10 cellular contexts compared by ENCODE assay signal in genomic region chr1:234216116-234216703, GRCh38.
DNase-seq lines count a peak whose midpoint lies in the region; ATAC-seq, FAIRE-seq and TF ChIP-seq lines count a peak whose summit lies in the region.
"Had no signal": no experiment of that assay in that cellular context is flagged by ENCODE, and none has a peak within 500 bp of the region (broad histone marks: within the 10 kb centered on the region; RNA-seq: fewer than 3 reads in every experiment).

No MANE protein-coding gene starts in this region.

- no peak overlapping the region for H2BK12ac ChIP-seq in mesenchymal stem cell (ENCODE audit: low read length in 2 of 2)

- H3K36me3 ChIP-seq in mesenchymal stem cell (ENCODE audit: control insufficient read depth in 1 of 2, insufficient read depth in 2 of 2, low read depth in 1 of 2, low read length in 2 of 2) (no peaks in the 10 kb centered on the region), left ventricle myocardium inferior (no peaks in the 10 kb centered on the region), kidney (ENCODE audit: control insufficient read depth in 1 of 2, insufficient read depth in 2 of 2, low read length in 2 of 2) (no peaks in the 10 kb centered on the region)
- H3K36me3 ChIP-seq: sigmoid colon had no signal

- DNase-seq in mesenchymal stem cell = no peak
- DNase-seq in left ventricle myocardium inferior = no peak
- no peak for DNase-seq in CD1c-positive myeloid dendritic cell (ENCODE audit: extremely low spot score)
- no peak for DNase-seq in kidney
- DNase-seq in stimulated activated CD4-positive, alpha-beta T cell treated with anti-CD3 and anti-CD28 coated beads, Interleukin-4, amount 100 ng/mL, for 1 hour = no peak
- DNase-seq: cerebellar nuclear complex, sigmoid colon had no signal

- H3K4me2 ChIP-seq in mesenchymal stem cell (ENCODE audit: low read length, poor library complexity, severe bottlenecking) = no peak overlapping the region

- H4K91ac ChIP-seq in mesenchymal stem cell (ENCODE audit: low read length) = no peak overlapping the region

- no peaks in the 10 kb centered on the region for H3K9me3 ChIP-seq in mesenchymal stem cell (ENCODE audit: control insufficient read depth, low read length)
- H3K9me3 ChIP-seq in left ventricle myocardium inferior (replicated peaks) = no peaks in the 10 kb centered on the region
- no peaks in the 10 kb centered on the region for H3K9me3 ChIP-seq in kidney (ENCODE audit: control insufficient read depth in 1 of 2, low read length in 2 of 2)
- H3K9me3 ChIP-seq: sigmoid colon had no signal

- no peak overlapping the region for H3K14ac ChIP-seq in mesenchymal stem cell (ENCODE audit: low read length in 2 of 2)

- H3K9ac ChIP-seq in mesenchymal stem cell (ENCODE audit: low read length) (no peak overlapping the region), kidney (ENCODE audit: low read length in 2 of 2) (no peak overlapping the region)

- 92% methylated on average over 8 of the region's 8 CpGs for WGBS in mesenchymal stem cell

- H3K27ac ChIP-seq in mesenchymal stem cell (ENCODE audit: low read length, poor library complexity, severe bottlenecking) (no peak overlapping the region), left ventricle myocardium inferior (replicated peaks) (no peak overlapping the region), kidney (ENCODE audit: low read depth in 2 of 2, low read length in 2 of 2) (no peak overlapping the region)
- H3K27ac ChIP-seq: sigmoid colon had no signal

- peaks cover 43 to 46% of the 10 kb centered on the region in 2 experiments for H3K27me3 ChIP-seq in mesenchymal stem cell (ENCODE audit: control insufficient read depth in 1 of 2, insufficient read depth in 1 of 2, low read length in 2 of 2)
- H3K27me3 ChIP-seq in left ventricle myocardium inferior (ENCODE audit: low read depth) = peaks cover 91% of the 10 kb centered on the region

- TF ChIP-seq CTCF in GM12873 (IDR thresholded peaks at IDR 0.05; ENCODE audit: insufficient read depth, low read depth, low read length, missing control alignments) (peak; percentile 18), left ventricle myocardium inferior (IDR thresholded peaks at IDR 0.05; ENCODE audit: borderline replicate concordance) (no peak), kidney (IDR thresholded peaks at IDR 0.05; ENCODE audit: borderline replicate concordance, extremely low read depth, insufficient read depth) (no peak)

- H2AK5ac ChIP-seq in mesenchymal stem cell (ENCODE audit: low read length, severe bottlenecking) = no peak overlapping the region

- H3K4me3 ChIP-seq in mesenchymal stem cell (ENCODE audit: insufficient read depth in 1 of 2, low read depth in 1 of 2, low read length in 2 of 2) (no peak overlapping the region), left ventricle myocardium inferior (no peak overlapping the region), kidney (ENCODE audit: low read length in 2 of 2) (no peak overlapping the region)
- H3K4me3 ChIP-seq: sigmoid colon had no signal

- no peak overlapping the region for H3K4ac ChIP-seq in mesenchymal stem cell (ENCODE audit: low read depth in 1 of 2, low read length in 2 of 2)

- H4K8ac ChIP-seq in mesenchymal stem cell (ENCODE audit: low read length) = peak overlapping the region; percentile 51

- H2BK5ac ChIP-seq in mesenchymal stem cell (ENCODE audit: low read depth, low read length, poor library complexity, severe bottlenecking) = no peak overlapping the region

- no peak for FAIRE-seq in kidney (lab: Jason Lieb, UNC)

- H2AFZ ChIP-seq in mesenchymal stem cell (ENCODE audit: low read depth, low read length) = no peak overlapping the region

- no peak overlapping the region for H2BK15ac ChIP-seq in mesenchymal stem cell (ENCODE audit: low read depth, poor library complexity, severe bottlenecking)

- ATAC-seq in GM19452 (IDR thresholded peaks at IDR 0.05; ENCODE audit: unreplicated experiment) (peak; percentile 42), HG03565 (IDR thresholded peaks at IDR 0.05; ENCODE audit: unreplicated experiment) (peak; percentile 39)

- H3K4me1 ChIP-seq in mesenchymal stem cell (ENCODE audit: control insufficient read depth, insufficient read depth, low read depth, low read length) (peaks cover 10% of the 10 kb centered on the region), left ventricle myocardium inferior (peaks cover 13% of the 10 kb centered on the region), kidney (ENCODE audit: control insufficient read depth in 1 of 2, insufficient read depth in 1 of 2, low read depth in 1 of 2, low read length in 2 of 2) (no peaks in the 10 kb centered on the region)

- intact Hi-C loops in left ventricle myocardium inferior (cut with micrococcal nuclease) (no loop called here), kidney (cut with DNase I) (no loop called here)

- H3K18ac ChIP-seq in mesenchymal stem cell (ENCODE audit: low read depth in 1 of 2, low read length in 2 of 2) = no peak overlapping the region

- H2BK120ac ChIP-seq in mesenchymal stem cell (ENCODE audit: low read depth, low read length) = no peak overlapping the region

- H3K23ac ChIP-seq in mesenchymal stem cell (ENCODE audit: low read length in 2 of 2) = no peak overlapping the region

- no peaks in the 10 kb centered on the region for H3K79me1 ChIP-seq in mesenchymal stem cell (replicated peaks; ENCODE audit: low read length, poor library complexity, severe bottlenecking)
